12 cellular contexts compared by ENCODE assay signal in the genomic region with DNA sequence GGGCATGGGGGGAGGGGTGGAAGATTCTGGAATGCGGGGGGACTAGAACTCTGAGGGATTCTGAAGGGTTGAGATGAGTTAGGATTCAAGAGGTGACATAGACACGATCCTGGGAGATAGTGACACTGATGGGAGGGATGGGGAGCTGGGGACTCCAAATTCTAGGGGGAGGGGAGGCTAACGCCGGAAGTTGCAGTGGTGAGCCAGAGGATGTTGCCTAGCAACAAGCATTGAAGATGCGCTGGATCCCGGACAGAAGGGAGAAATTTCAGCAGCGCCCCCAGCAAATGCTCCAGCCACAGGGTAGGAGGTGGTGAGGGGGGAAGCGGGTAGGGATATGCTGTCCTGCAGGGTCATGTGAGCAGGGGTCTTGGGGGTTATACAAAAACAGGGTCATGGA. TPM values are rescaled to one million over a fixed set of nuclear protein-coding genes. Genes with fewer than 3 reads are reported as not detected.
A peak's percentile ranks its signal among the peaks of the same experiment; 100 is the strongest.
DNase-seq lines count a peak whose midpoint lies in the region; ATAC-seq, FAIRE-seq and TF ChIP-seq lines count a peak whose summit lies in the region.
"Had no signal": no experiment of that assay in that cellular context is flagged by ENCODE, and none has a peak within 500 bp of the region (broad histone marks: within the 10 kb centered on the region; RNA-seq: fewer than 3 reads in every experiment).

No MANE protein-coding gene starts in this region.

- H3K27me3 ChIP-seq in SK-N-SH (ENCODE audit: insufficient read depth) (no peaks in the 10 kb centered on the region), H1 (replicated peaks in 1 of 4; ENCODE audit: control insufficient read depth in 3 of 4, extremely low read depth in 1 of 4, insufficient read depth in 3 of 4, low read length in 3 of 4) (peaks cover 9 to 21% (median 19%) of the 10 kb centered on the region in 4 experiments), smooth muscle cell (ENCODE audit: low read depth) (peaks cover 3% of the 10 kb centered on the region)

- H2AK5ac ChIP-seq in H1 (ENCODE audit: low read depth, low read length) = no peak overlapping the region

- no peak overlapping the region for H4K91ac ChIP-seq in H1 (replicated peaks; ENCODE audit: insufficient read length, low read length)

- H3K9me2 ChIP-seq in SK-N-SH = no peaks in the 10 kb centered on the region

- TF ChIP-seq POLR2A in H1 (IDR thresholded peaks at IDR 0.05; ENCODE audit: control extremely low read depth in 1 of 2, low read depth in 2 of 2, low read length in 2 of 2) = no peak

- no peak overlapping the region for H2BK5ac ChIP-seq in H1 (ENCODE audit: low read depth, low read length)

- H3K79me2 ChIP-seq in SK-N-SH (ENCODE audit: insufficient read depth) (no peaks in the 10 kb centered on the region), H1 (ENCODE audit: control insufficient read depth in 1 of 2, insufficient read depth in 2 of 2, low read length in 2 of 2) (no peaks in the 10 kb centered on the region), smooth muscle cell (ENCODE audit: low read depth) (no peaks in the 10 kb centered on the region)

- H3K56ac ChIP-seq in H1 (replicated peaks; ENCODE audit: insufficient read length, low read depth, low read length) = no peak overlapping the region

- H4K5ac ChIP-seq in H1 (ENCODE audit: insufficient read length, low read depth, low read length) = no peak overlapping the region

- no peak overlapping the region for H3K14ac ChIP-seq in H1 (ENCODE audit: insufficient read length)

- FAIRE-seq in H1 (lab: Jason Lieb, UNC) = no peak

- H3K36me3 ChIP-seq in SK-N-SH (replicated peaks in 1 of 2; ENCODE audit: control insufficient read depth in 1 of 2, insufficient read depth in 2 of 2, low read length in 1 of 2) (no peaks in the 10 kb centered on the region), H1 (ENCODE audit: control insufficient read depth in 2 of 4, insufficient read depth in 4 of 4, low read length in 3 of 4) (peaks cover 0 to 7% (median 0%) of the 10 kb centered on the region in 4 experiments; a peak in 3 of 8 replicates), smooth muscle cell (ENCODE audit: low read depth) (no peaks in the 10 kb centered on the region)
- H3K36me3 ChIP-seq: left ventricle myocardium inferior had no signal

- H4K8ac ChIP-seq in H1 (ENCODE audit: extremely low read depth, insufficient read depth, low read length) = no peak overlapping the region

- H2BK15ac ChIP-seq in H1 (ENCODE audit: low read length) = no peak overlapping the region

- H2BK120ac ChIP-seq in H1 (replicated peaks; ENCODE audit: low read depth, low read length) = no peak overlapping the region

- no peak overlapping the region for H3K18ac ChIP-seq in H1 (ENCODE audit: extremely low read depth, low read length)

- in situ Hi-C loops in GM13976 (cut with MboI; ENCODE audit: low sequenced_read_pairs, unreplicated experiment) = no loop called here

- H3K4ac ChIP-seq in H1 (replicated peaks; ENCODE audit: insufficient read length, low read depth, low read length) = no peak overlapping the region

- WGBS in SK-N-SH (ENCODE audit: low lambda C conversion rate) = 57% methylated on average over 7 of the region's 8 CpGs
- WGBS in H1 (ENCODE audit: extremely low coverage in 1 of 2, insufficient coverage in 1 of 2, insufficient read length in 1 of 2, insufficient replicate concordance in 2 of 2, low coverage in 1 of 2, low lambda C conversion rate in 2 of 2, missing lambda C conversion rate in 1 of 2), 2 experiments = 71% methylated on average over 8 of the region's 8 CpGs; no CpG with 5 or more reads in 1 of the 2 experiments
- 60% methylated on average over 8 of the region's 8 CpGs for WGBS in smooth muscle cell (ENCODE audit: low lambda C conversion rate)

- no peak for ATAC-seq in SK-N-SH treated with all-trans-retinoic acid at 6 μM for 48 hours
- ATAC-seq in stimulated activated naive CD8-positive, alpha-beta T cell treated with anti-CD3 and anti-CD28 coated beads, Interleukin-15, Interleukin-2, amounts not matched to agents 100 U/mL and 50 U/mL, for 24 hours = no peak

- H3K23ac ChIP-seq in H1 (ENCODE audit: insufficient read length) = no peak overlapping the region

- peaks cover 0 to 8% of the 10 kb centered on the region in 2 experiments; a peak in 2 of 4 replicates for H3K4me1 ChIP-seq in SK-N-SH (ENCODE audit: control insufficient read depth in 1 of 2, insufficient read depth in 2 of 2, low read depth in 1 of 2, low read length in 1 of 2)
- peaks cover 0 to 9% (median 3%) of the 10 kb centered on the region in 4 experiments; a peak in 5 of 7 replicates for H3K4me1 ChIP-seq in H1 (replicated peaks in 1 of 4; ENCODE audit: control insufficient read depth in 3 of 4, insufficient read depth in 4 of 4, low read length in 3 of 4)
- H3K4me1 ChIP-seq in smooth muscle cell (ENCODE audit: low read depth) = peaks cover 5% of the 10 kb centered on the region
- H3K4me1 ChIP-seq: foreskin keratinocyte had no signal

- no peaks in the 10 kb centered on the region; the same call in 1 of the 2 replicates for H4K20me1 ChIP-seq in SK-N-SH (ENCODE audit: insufficient read depth)
- H4K20me1 ChIP-seq in H1 (replicated peaks in 1 of 2; ENCODE audit: control insufficient read depth in 1 of 2, insufficient read depth in 2 of 2, low read length in 2 of 2) = peaks cover 3% of the 10 kb centered on the region in 2 experiments
- H4K20me1 ChIP-seq in smooth muscle cell (ENCODE audit: low read depth) = peaks cover 4% of the 10 kb centered on the region

- no peak for TF ChIP-seq CTCF in SK-N-SH (IDR thresholded peaks at IDR 0.05)
- no peak for TF ChIP-seq CTCF in H1 (IDR thresholded peaks at IDR 0.05; ENCODE audit: control extremely low read depth in 1 of 3, insufficient read depth in 1 of 3, low read depth in 1 of 3, low read length in 3 of 3)
- no peak for TF ChIP-seq CTCF in smooth muscle cell (IDR thresholded peaks at IDR 0.05; ENCODE audit: borderline replicate concordance, insufficient read depth, poor library complexity, severe bottlenecking)
- no peak for TF ChIP-seq CTCF in GM13976 (IDR thresholded peaks at IDR 0.05; ENCODE audit: borderline replicate concordance, control extremely low read depth, extremely low read depth, insufficient read depth, missing control alignments)

- CTCF ChIA-PET in SK-N-SH (lab: Yijun Ruan, JAX) = interaction anchor here (0.7 to 1.7 kb wide), 8 partner anchors 9 to 137 kb away, joined by 3 to 6 read pairs (median 4); a partner anchor contains a TSS
- CTCF ChIA-PET in H1 (lab: Charles Lee; ENCODE audit: partially characterized antibody) = interaction anchor here (0.6 to 4.2 kb wide), 16 partner anchors 8 to 204 kb away, joined by 3 to 16 read pairs (median 4); no protein-coding TSS in a partner anchor

- H3K9ac ChIP-seq in SK-N-SH (no peak overlapping the region), H1 (replicated peaks in 1 of 4; ENCODE audit: extremely low read depth in 1 of 4, low read depth in 3 of 4, low read length in 3 of 4) (no peak overlapping the region), smooth muscle cell (ENCODE audit: low read depth) (no peak overlapping the region)

- peak; percentile 56 for DNase-seq in SK-N-SH
- peak; percentile 75 for DNase-seq in NCI-H2227 treated with DMSO at 0.1 percent for 48 hours (lab: John Stamatoyannopoulos, UW)
- DNase-seq in H1 (ENCODE audit: low read depth in 1 of 2, low spot score in 2 of 2) = peak in 1 of 2 experiments; percentile 55
- no peak for DNase-seq in smooth muscle cell (lab: John Stamatoyannopoulos, UW; ENCODE audit: unreplicated experiment)
- DNase-seq in stimulated activated naive CD8-positive, alpha-beta T cell treated with anti-CD3 and anti-CD28 coated beads, Interleukin-15, Interleukin-2, amounts not matched to agents 100 U/mL and 50 U/mL, for 24 hours = no peak
- DNase-seq in GM13976 (ENCODE audit: low spot score) = no peak
- no peak for DNase-seq in A172 (ENCODE audit: low spot score)
- DNase-seq: dermis blood vessel endothelial cell, left ventricle myocardium inferior, NCI-H2029 had no signal

- H3K4me3 ChIP-seq in SK-N-SH (ENCODE audit: low read depth in 2 of 2, low read length in 1 of 2) (no peak overlapping the region), H1 (ENCODE audit: extremely low read depth in 1 of 4, insufficient read depth in 2 of 4, low read depth in 3 of 4, low read length in 4 of 4) (no peak overlapping the region), smooth muscle cell (no peak overlapping the region)
- H3K4me3 ChIP-seq: left ventricle myocardium inferior had no signal

- H2AFZ ChIP-seq in SK-N-SH (ENCODE audit: low read depth) = no peak overlapping the region
- no peak overlapping the region for H2AFZ ChIP-seq in H1 (ENCODE audit: low read length)
- H2AFZ ChIP-seq in smooth muscle cell (ENCODE audit: low read depth) = no peak overlapping the region

- no peaks in the 10 kb centered on the region for H3K79me1 ChIP-seq in H1 (ENCODE audit: low read depth, low read length)

- H3K27ac ChIP-seq in SK-N-SH (ENCODE audit: low read depth in 2 of 2, low read length in 1 of 2) (no peak overlapping the region), H1 (ENCODE audit: low read depth, low read length) (no peak overlapping the region), smooth muscle cell (ENCODE audit: low read depth) (no peak overlapping the region)
- H3K27ac ChIP-seq: foreskin keratinocyte, left ventricle myocardium inferior had no signal

- H3F3A ChIP-seq in SK-N-SH (replicated peaks; ENCODE audit: insufficient read depth) (peaks cover 19% of the 10 kb centered on the region), smooth muscle cell (ENCODE audit: low read depth) (peaks cover 5% of the 10 kb centered on the region)

- TF ChIP-seq EP300 in SK-N-SH (IDR thresholded peaks at IDR 0.05; ENCODE audit: borderline replicate concordance in 1 of 2, low read depth in 1 of 2, low read length in 1 of 2) (no peak), H1 (IDR thresholded peaks at IDR 0.05; ENCODE audit: borderline replicate concordance in 1 of 2, low read depth in 2 of 2, low read length in 2 of 2) (no peak)

- H3K4me2 ChIP-seq in SK-N-SH (no peak overlapping the region), H1 (ENCODE audit: insufficient read depth in 1 of 2, low read depth in 2 of 2, low read length in 2 of 2) (0 out of 4 replicates have a peak overlapping the region, but pooled peaks of 1 of the 2 experiments have one; percentile 24), smooth muscle cell (peak overlapping the region; percentile 61)

- H3K9me3 ChIP-seq in SK-N-SH (no peaks in the 10 kb centered on the region), H1 (ENCODE audit: insufficient read depth in 2 of 2, low read depth in 1 of 2, low read length in 1 of 2) (no peaks in the 10 kb centered on the region), smooth muscle cell (replicated peaks; ENCODE audit: low read depth) (no peaks in the 10 kb centered on the region)
- H3K9me3 ChIP-seq: left ventricle myocardium inferior had no signal

- 0 out of 2 replicates have a peak overlapping the region, but pooled peaks have one; percentile 91 for H2BK12ac ChIP-seq in H1 (ENCODE audit: low read depth, low read length)

- POLR2A ChIA-PET in SK-N-SH (lab: Yijun Ruan, JAX) (interaction anchor here (1.0 to 1.2 kb wide), 3 partner anchors 10 to 25 kb away, joined by 3 to 6 read pairs (median 3); no protein-coding TSS in a partner anchor), H1 (lab: Charles Lee; ENCODE audit: partially characterized antibody) (interaction anchor here (0.6 to 4.3 kb wide), 10 partner anchors 9 to 40 kb away, joined by 3 to 20 read pairs (median 4); no protein-coding TSS in a partner anchor)

- TF ChIP-seq RAD21 in SK-N-SH (IDR thresholded peaks at IDR 0.05; ENCODE audit: low read length) (no peak), H1 (IDR thresholded peaks at IDR 0.05 in 1 of 2, conservative IDR thresholded peaks at IDR 0.05 in 1 of 2; ENCODE audit: low read depth in 2 of 2, low read length in 2 of 2) (no peak)

- H3K23me2 ChIP-seq in H1 (ENCODE audit: low read depth, low read length) = peaks cover 10% of the 10 kb centered on the region; the same call in 1 of the 2 replicates

- no peak overlapping the region for H2BK20ac ChIP-seq in H1 (ENCODE audit: low read length)

RNA-seq across cellular contexts. Expression of a gene that starts 6.9 kb away (rescaled TPM):
- polyA plus RNA-seq in SK-N-SH (2012; rRNA removed) (15.9 and 24.8 TPM in 2 replicates), H1 (2011; rRNA removed) (54.5 and 111 TPM in 2 replicates), smooth muscle cell (170 and 188 TPM in 2 replicates)
- 6.8 and 12.4 TPM in 2 replicates for polyA plus RNA-seq in SK-N-SH (2012; cell fraction: cytosol; rRNA removed)
- polyA plus RNA-seq in SK-N-SH (2012; cell fraction: nucleus; rRNA removed) = 185 and 324 TPM in 2 replicates
- 75.3 and 77.1 TPM in 2 replicates for total RNA-seq in H1 (2021; fragmentation: NEBNext Ultra II Directional; extraction: Animal tissue kit (Norgen Biotek cat#: 25700))
- 68.6 TPM for polyA plus RNA-seq in H1 (2011; cell fraction: cytosol; rRNA removed)
- polyA plus RNA-seq in H1 (2011; cell fraction: nucleus; rRNA removed) = 270 TPM
- polyA plus RNA-seq in H1 (2012, experiment 1 of 2) = 51.9 to 154 TPM (median 115 TPM) in 4 replicates
- 94.0 TPM for polyA plus RNA-seq in H1 (2012, experiment 2 of 2)
- 67.1 TPM for polyA plus RNA-seq in H1 (2013, experiment 1 of 2)
- 56.9 TPM for polyA plus RNA-seq in H1 (2013, experiment 2 of 2)
- polyA minus RNA-seq in H1 (2011; rRNA and poly(A)+ RNA removed) = 21.2 and 23.9 TPM in 2 replicates
- 61.7 TPM for polyA minus RNA-seq in H1 (2011; cell fraction: cytosol; rRNA and poly(A)+ RNA removed)
- 58.2 TPM for polyA minus RNA-seq in H1 (2011; cell fraction: nucleus; rRNA and poly(A)+ RNA removed)
- total RNA-seq in smooth muscle cell = 28.5 and 38.5 TPM in 2 replicates
- 10.8 and 13.9 TPM in 2 replicates for total RNA-seq in A172 (2014; rRNA removed; shearing (Covaris generic))

RNA-seq across cellular contexts. Expression of a gene that starts 17.6 kb away (rescaled TPM):
- 49.1 and 62.7 TPM in 2 replicates for polyA plus RNA-seq in SK-N-SH (2012; rRNA removed)
- polyA plus RNA-seq in SK-N-SH (2012; cell fraction: cytosol; rRNA removed) = 18.1 and 37.6 TPM in 2 replicates
- polyA plus RNA-seq in SK-N-SH (2012; cell fraction: nucleus; rRNA removed) = 93.4 and 94.6 TPM in 2 replicates
- total RNA-seq in H1 (2021; fragmentation: NEBNext Ultra II Directional; extraction: Animal tissue kit (Norgen Biotek cat#: 25700)) = 72.8 and 74.6 TPM in 2 replicates
- 98.8 and 158 TPM in 2 replicates for polyA plus RNA-seq in H1 (2011; rRNA removed)
- 81.1 TPM for polyA plus RNA-seq in H1 (2011; cell fraction: cytosol; rRNA removed)
- 207 TPM for polyA plus RNA-seq in H1 (2011; cell fraction: nucleus; rRNA removed)
- polyA plus RNA-seq in H1 (2012, experiment 1 of 2) = 79.8 to 106 TPM (median 102 TPM) in 4 replicates
- 95.8 TPM for polyA plus RNA-seq in H1 (2012, experiment 2 of 2)
- 79.2 TPM for polyA plus RNA-seq in H1 (2013, experiment 1 of 2)
- 73.3 TPM for polyA plus RNA-seq in H1 (2013, experiment 2 of 2)
- 44.1 and 59.2 TPM in 2 replicates for polyA minus RNA-seq in H1 (2011; rRNA and poly(A)+ RNA removed)
- 83.1 TPM for polyA minus RNA-seq in H1 (2011; cell fraction: cytosol; rRNA and poly(A)+ RNA removed)
- 68.1 TPM for polyA minus RNA-seq in H1 (2011; cell fraction: nucleus; rRNA and poly(A)+ RNA removed)
- total RNA-seq in smooth muscle cell = 38.8 and 40.9 TPM in 2 replicates
- polyA plus RNA-seq in smooth muscle cell = 90.8 and 102 TPM in 2 replicates
- total RNA-seq in A172 (2014; rRNA removed; shearing (Covaris generic)) = 43.8 and 70.2 TPM in 2 replicates

Comparison
In these comparisons a context has a peak if more than half of its experiments do, and no peak if none do; other contexts are left out.
1. DNase-seq: peak in SK-N-SH (single experiment) and NCI-H2227 treated with DMSO at 0.1 percent for 48 hours (single experiment); none in smooth muscle cell (single experiment), stimulated activated naive CD8-positive, alpha-beta T cell treated with anti-CD3 and anti-CD28 coated beads, Interleukin-15, Interleukin-2, amounts not matched to agents 100 U/mL and 50 U/mL, for 24 hours (single experiment), GM13976 (single experiment) and A172 (single experiment).